1 cellular context compared by ENCODE assay signal in the genomic region with DNA sequence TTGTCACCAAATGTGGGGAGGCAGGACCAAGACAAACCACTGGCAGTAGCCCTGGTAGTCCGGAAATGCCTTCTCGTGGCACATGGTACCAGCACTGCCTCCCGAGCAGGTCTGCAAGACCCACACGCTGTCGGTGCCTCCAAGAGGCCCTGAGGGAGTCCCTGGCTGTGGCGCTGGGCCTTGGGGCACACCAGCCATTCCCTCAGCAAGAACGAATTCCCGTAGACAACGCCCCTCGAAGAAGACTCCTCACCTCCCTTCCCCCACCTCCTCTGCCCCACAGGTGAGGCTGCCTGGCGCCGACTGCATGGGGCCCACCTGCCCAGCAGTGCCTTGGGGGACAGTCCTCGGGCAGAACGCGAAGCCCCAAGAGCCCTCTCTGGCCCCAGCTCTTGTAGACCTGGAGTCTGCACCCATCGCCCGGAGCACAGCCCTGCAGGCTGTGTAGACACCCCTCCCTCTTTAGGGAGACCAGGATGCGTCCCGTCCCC.
TF ChIP-seq lines count a peak whose summit lies in the region.

No MANE protein-coding gene starts in this region.

TF ChIP-seq in H1, 55 proteins besides CTCF, POLR2A, EP300 and RAD21:
- TF ChIP-seq BRCA1 (IDR thresholded peaks at IDR 0.05; ENCODE audit: low read depth, low read length): no peak
